Comparison of ENCODE assay signal across 1 cellular context in genomic region chr9:124595743-124596142, GRCh38.
TF ChIP-seq lines count a peak whose summit lies in the region.

No MANE protein-coding gene starts in this region.

TF ChIP-seq in HepG2, 621 proteins besides CTCF, POLR2A, EP300 and RAD21 (continued from another document):
- TF ChIP-seq ZNF770 (CRISPR knock-in tag; IDR thresholded peaks at IDR 0.05): no peak
- peak; percentile 53; the same call in 1 of the 2 replicates for TF ChIP-seq SIX1 (CRISPR knock-in tag; IDR thresholded peaks at IDR 0.05; ENCODE audit: borderline replicate concordance)
- TF ChIP-seq, protein P1, sequence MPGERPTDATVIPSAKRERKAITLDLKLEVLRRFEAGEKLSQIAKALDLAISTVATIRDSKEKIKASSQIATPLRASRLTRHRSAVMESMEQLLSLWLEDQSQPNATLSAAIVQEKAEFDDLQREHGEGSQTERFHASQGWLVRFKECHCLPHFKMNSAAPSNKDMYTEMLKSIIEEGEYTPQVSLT (CRISPR knock-in tag; IDR thresholded peaks at IDR 0.05; ENCODE audit: borderline replicate concordance, low read depth): no peak
- TF ChIP-seq FOSL2 (CRISPR knock-in tag; IDR thresholded peaks at IDR 0.05): peak; percentile 67
- TF ChIP-seq ATM (IDR thresholded peaks at IDR 0.05; ENCODE audit: borderline replicate concordance): no peak
- no peak for TF ChIP-seq ZNF205 (CRISPR knock-in tag; IDR thresholded peaks at IDR 0.05)
- no peak for TF ChIP-seq UBTF (CRISPR knock-in tag; IDR thresholded peaks at IDR 0.05)
- TF ChIP-seq ZNF292 (CRISPR knock-in tag; IDR thresholded peaks at IDR 0.05; ENCODE audit: borderline replicate concordance, low read depth): 0 out of 2 replicates have a peak, but pooled peaks have one; percentile 27
- no peak for TF ChIP-seq MBNL3 (CRISPR knock-in tag; conservative IDR thresholded peaks at IDR 0.05)
- no peak for TF ChIP-seq ARNTL (CRISPR knock-in tag; IDR thresholded peaks at IDR 0.05)
- no peak for TF ChIP-seq RBFOX2 (IDR thresholded peaks at IDR 0.05; ENCODE audit: low read depth, low read length)
- TF ChIP-seq PLRG1 (conservative IDR thresholded peaks at IDR 0.05): no peak
- no peak for TF ChIP-seq ZNF678 (CRISPR knock-in tag; IDR thresholded peaks at IDR 0.05)
- no peak for TF ChIP-seq GLI4 (CRISPR knock-in tag; IDR thresholded peaks at IDR 0.05; ENCODE audit: borderline replicate concordance)
- peak; percentile 78 for TF ChIP-seq RARA (CRISPR knock-in tag; IDR thresholded peaks at IDR 0.05)
- TF ChIP-seq HDAC2 (CRISPR knock-in tag; IDR thresholded peaks at IDR 0.05): peak; percentile 39; the same call in 1 of the 2 replicates
- TF ChIP-seq ZNF644 (CRISPR knock-in tag; IDR thresholded peaks at IDR 0.05; ENCODE audit: low read depth): peak; percentile 61; the same call in 1 of the 2 replicates
- TF ChIP-seq, protein P2, sequence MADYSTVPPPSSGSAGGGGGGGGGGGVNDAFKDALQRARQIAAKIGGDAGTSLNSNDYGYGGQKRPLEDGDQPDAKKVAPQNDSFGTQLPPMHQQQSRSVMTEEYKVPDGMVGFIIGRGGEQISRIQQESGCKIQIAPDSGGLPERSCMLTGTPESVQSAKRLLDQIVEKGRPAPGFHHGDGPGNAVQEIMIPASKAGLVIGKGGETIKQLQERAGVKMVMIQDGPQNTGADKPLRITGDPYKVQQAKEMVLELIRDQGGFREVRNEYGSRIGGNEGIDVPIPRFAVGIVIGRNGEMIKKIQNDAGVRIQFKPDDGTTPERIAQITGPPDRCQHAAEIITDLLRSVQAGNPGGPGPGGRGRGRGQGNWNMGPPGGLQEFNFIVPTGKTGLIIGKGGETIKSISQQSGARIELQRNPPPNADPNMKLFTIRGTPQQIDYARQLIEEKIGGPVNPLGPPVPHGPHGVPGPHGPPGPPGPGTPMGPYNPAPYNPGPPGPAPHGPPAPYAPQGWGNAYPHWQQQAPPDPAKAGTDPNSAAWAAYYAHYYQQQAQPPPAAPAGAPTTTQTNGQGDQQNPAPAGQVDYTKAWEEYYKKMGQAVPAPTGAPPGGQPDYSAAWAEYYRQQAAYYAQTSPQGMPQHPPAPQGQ (CRISPR knock-in tag; IDR thresholded peaks at IDR 0.05; ENCODE audit: borderline replicate concordance): no peak
- TF ChIP-seq NPAS2 (CRISPR knock-in tag; IDR thresholded peaks at IDR 0.05; ENCODE audit: borderline replicate concordance): no peak
- no peak for TF ChIP-seq HOXA3 (CRISPR knock-in tag; IDR thresholded peaks at IDR 0.05)
- no peak for TF ChIP-seq CCDC6 (CRISPR knock-in tag; IDR thresholded peaks at IDR 0.05)
- no peak for TF ChIP-seq ZFP37 (CRISPR knock-in tag; IDR thresholded peaks at IDR 0.05; ENCODE audit: borderline replicate concordance)
- TF ChIP-seq, protein P3, sequence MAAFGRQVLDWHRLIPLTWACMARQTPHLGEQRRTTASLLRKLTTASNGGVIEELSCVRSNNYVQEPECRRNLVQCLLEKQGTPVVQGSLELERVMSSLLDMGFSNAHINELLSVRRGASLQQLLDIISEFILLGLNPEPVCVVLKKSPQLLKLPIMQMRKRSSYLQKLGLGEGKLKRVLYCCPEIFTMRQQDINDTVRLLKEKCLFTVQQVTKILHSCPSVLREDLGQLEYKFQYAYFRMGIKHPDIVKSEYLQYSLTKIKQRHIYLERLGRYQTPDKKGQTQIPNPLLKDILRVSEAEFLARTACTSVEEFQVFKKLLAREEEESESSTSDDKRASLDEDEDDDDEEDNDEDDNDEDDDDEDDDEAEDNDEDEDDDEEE (CRISPR knock-in tag; IDR thresholded peaks at IDR 0.05): no peak
- TF ChIP-seq ZBTB43 (CRISPR knock-in tag; conservative IDR thresholded peaks at IDR 0.05): no peak
